8 cellular contexts compared by ENCODE assay signal in genomic region chr1:8373547-8374270, GRCh38. TPM values are rescaled to one million over a fixed set of nuclear protein-coding genes. Genes with fewer than 3 reads are reported as not detected.
DNase-seq lines count a peak whose midpoint lies in the region; ATAC-seq, FAIRE-seq and TF ChIP-seq lines count a peak whose summit lies in the region.

No MANE protein-coding gene starts in this region.

- peaks cover 76% of the 10 kb centered on the region for H3K4me1 Mint-ChIP-seq in neural crest cell

- TF ChIP-seq CTCF in neural crest cell (conservative IDR thresholded peaks at IDR 0.05) = no peak

- H3K36me3 Mint-ChIP-seq in neural crest cell (ENCODE audit: low read depth) = peaks cover 1% of the 10 kb centered on the region

- peak overlapping the region; percentile 69 for H3K27ac Mint-ChIP-seq in neural crest cell (ENCODE audit: unreplicated experiment)

- H3K9me3 Mint-ChIP-seq in neural crest cell = no peaks in the 10 kb centered on the region

- peak overlapping the region; percentile 43 for H3K4me3 Mint-ChIP-seq in neural crest cell

- DNase-seq in Daoy (ENCODE audit: low read depth) (peak; percentile 68), RCC 7860 (ENCODE audit: low spot score) (peak; percentile 84), fibroblast of gingiva (ENCODE audit: low read depth) (peak; percentile 82), neural crest cell (ENCODE audit: low read depth, low spot score) (no peak), NOMO-1 (lab: John Stamatoyannopoulos, UW; ENCODE audit: unreplicated experiment in 2 of 2) (no peak), HT-29 (ENCODE audit: low spot score) (no peak)
- no peak for DNase-seq in stimulated activated CD4-positive, alpha-beta T cell treated with anti-CD3 and anti-CD28 coated beads, Interleukin-12 subunit alpha, Interleukin-12 subunit beta, amount 100 ng/mL, for 4 hours

- no peaks in the 10 kb centered on the region for H3K27me3 Mint-ChIP-seq in neural crest cell (ENCODE audit: low read depth)

- FAIRE-seq in RCC 7860 (lab: Jason Lieb, UNC) = peak; percentile 96

- no peak for ATAC-seq in GM21423 (IDR thresholded peaks at IDR 0.05; ENCODE audit: unreplicated experiment)

RNA-seq across cellular contexts. Expression of gene SLC45A1, which starts 55.8 kb away (rescaled TPM):
- total RNA-seq in Daoy (2014; rRNA removed; shearing (Covaris generic)) = 0.06 and 0.34 TPM in 2 replicates
- total RNA-seq in neural crest cell = 2.5 TPM in 2 replicates
- total RNA-seq in HT-29 (2014; rRNA removed; shearing (Covaris generic)) = not detected in 2 replicates

Comparison
In these comparisons a context has a peak if more than half of its experiments do, and no peak if none do; other contexts are left out.
1. DNase-seq: peak in Daoy (single experiment), RCC 7860 (single experiment) and fibroblast of gingiva (single experiment); none in neural crest cell (single experiment), NOMO-1 (0 of 2), HT-29 (single experiment) and stimulated activated CD4-positive, alpha-beta T cell treated with anti-CD3 and anti-CD28 coated beads, Interleukin-12 subunit alpha, Interleukin-12 subunit beta, amount 100 ng/mL, for 4 hours (single experiment).